Comparison of ENCODE assay signal across 39 cellular contexts in the genomic region with DNA sequence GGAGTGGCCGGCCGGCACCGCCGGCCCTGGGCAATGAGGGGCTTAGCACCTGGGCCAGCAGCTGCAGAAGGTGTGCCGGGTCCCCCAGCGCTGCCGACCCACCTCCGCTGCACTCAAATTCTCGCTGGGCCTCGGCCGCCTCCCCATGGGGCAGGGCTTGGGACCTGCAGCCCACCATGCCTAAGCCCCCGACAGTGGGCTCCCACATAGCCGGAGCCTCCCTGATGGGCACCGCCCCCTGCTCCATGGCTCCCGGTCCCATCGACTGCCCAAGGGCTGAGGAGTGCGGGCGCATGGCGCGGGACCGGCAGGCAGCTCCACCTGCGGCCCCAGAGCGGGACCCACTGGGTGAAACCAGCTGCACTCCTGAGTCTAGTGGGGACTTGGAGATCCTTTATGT. TPM values are rescaled to one million over a fixed set of nuclear protein-coding genes. Genes with fewer than 3 reads are reported as not detected.
"Had no signal": no experiment of that assay in that cellular context is flagged by ENCODE, and none has a peak within 500 bp of the region (broad histone marks: within the 10 kb centered on the region; RNA-seq: fewer than 3 reads in every experiment).

No MANE protein-coding gene starts in this region.

- H3K4me1 ChIP-seq: adrenal gland, ascending aorta, body of pancreas had no signal

- H3K27ac ChIP-seq: adrenal gland, ascending aorta, body of pancreas, brain microvascular endothelial cell, cardiac muscle cell had no signal

- DNase-seq: activated effector memory CD4-positive, alpha-beta T cell treated with anti-CD3 and anti-CD28 coated beads, Interleukin-2, amount 50 U/mL, for 16 hours; activated effector memory CD4-positive, alpha-beta T cell treated with Interleukin-2 at 50 U/mL for 16 hours; activated gamma-delta T cell; activated gamma-delta T cell treated with Interleukin-2 at 50 U/mL for 16 hours; activated naive CD4-positive, alpha-beta T cell; activated naive CD4-positive, alpha-beta T cell treated with anti-CD3 and anti-CD28 coated beads for 36 hours; activated naive CD4-positive, alpha-beta T cell treated with anti-CD3 and anti-CD28 coated beads, Interleukin-2, amount 10 ng/mL, durations not matched to agents 7 days and 5 days; activated naive CD4-positive, alpha-beta T cell treated with anti-CD3 and anti-CD28 coated beads, Interleukin-2, amount 50 U/mL, for 16 hours; activated naive CD4-positive, alpha-beta T cell treated with Interleukin-2 at 50 U/mL for 16 hours; activated naive CD8-positive, alpha-beta T cell treated with anti-CD3 and anti-CD28 coated beads for 36 hours; activated naive CD8-positive, alpha-beta T cell treated with anti-CD3 and anti-CD28 coated beads, Interleukin-2, amount 10 ng/mL, durations not matched to agents 7 days and 5 days; activated naive CD8-positive, alpha-beta T cell treated with anti-CD3 and anti-CD28 coated beads, Interleukin-2, amount 50 U/mL, for 24 hours; activated T-cell treated with anti-CD3 and anti-CD28 coated beads, Interleukin-2, amount 50 U/mL, for 1 hour; activated T-cell treated with anti-CD3 and anti-CD28 coated beads, Interleukin-2, amount 50 U/mL, for 24 hours; activated T-cell treated with anti-CD3 and anti-CD28 coated beads, Interleukin-2, amount 50 U/mL, for 4 hours; activated T-cell treated with anti-CD3 and anti-CD28 coated beads, Interleukin-2, amount 50 U/mL, for 48 hours; activated T-cell treated with anti-CD3 and anti-CD28 coated beads, Interleukin-2, amount 50 U/mL, for 72 hours; adrenal gland; amniotic stem cell; amygdala; anterior cingulate cortex; aorta; body of pancreas; brain microvascular endothelial cell; caudate nucleus; central memory CD4-positive, alpha-beta T cell; cerebellar nuclear complex had no signal

- H3K36me3 ChIP-seq: adrenal gland, ascending aorta, brain microvascular endothelial cell, cardiac muscle cell had no signal

- H3K27me3 ChIP-seq: adrenal gland, ascending aorta, body of pancreas, brain microvascular endothelial cell, cardiac muscle cell had no signal

- ATAC-seq: activated naive CD4-positive, alpha-beta T cell treated with anti-CD3 and anti-CD28 coated beads, Interleukin-2, amount 50 U/mL, for 72 hours; activated naive CD8-positive, alpha-beta T cell treated with anti-CD3 and anti-CD28 coated beads, Interleukin-2, amount 50 U/mL, for 24 hours; activated T-cell treated with anti-CD3 and anti-CD28 coated beads, Interleukin-2, amount 50 U/mL, for 4 hours; activated T-cell treated with anti-CD3 and anti-CD28 coated beads, Interleukin-2, amount 50 U/mL, for 72 hours; activated T-helper 17 cell treated with anti-CD3 and anti-CD28 coated beads, Interleukin-2, amount 50 U/mL, for 72 hours; body of pancreas had no signal

- H3K4me3 ChIP-seq: adrenal gland, ascending aorta, body of pancreas, cardiac muscle cell had no signal

RNA-seq across cellular contexts. Expression of gene SPINT4, which starts 13.8 kb away (rescaled TPM):
- total RNA-seq: activated naive CD4-positive, alpha-beta T cell treated with anti-CD3 and anti-CD28 coated beads for 36 hours; activated naive CD4-positive, alpha-beta T cell treated with anti-CD3 and anti-CD28 coated beads, Interleukin-2, amount 50 U/mL, for 72 hours; activated naive CD8-positive, alpha-beta T cell treated with anti-CD3 and anti-CD28 coated beads for 36 hours; activated naive CD8-positive, alpha-beta T cell treated with anti-CD3 and anti-CD28 coated beads, Interleukin-2, amount 10 ng/mL, durations not matched to agents 7 days and 5 days; activated T-cell treated with anti-CD3 and anti-CD28 coated beads, Interleukin-2, amount 50 U/mL, for 4 hours; activated T-cell treated with anti-CD3 and anti-CD28 coated beads, Interleukin-2, amount 50 U/mL, for 72 hours; activated T-helper 1 cell treated with anti-CD3 and anti-CD28 coated beads, Interleukin-12 subunit alpha, Interleukin-12 subunit beta, Interleukin-2, Interleukin-4 antibody, amounts not matched to agents 30 ng/mL and 10 ng/mL and 1 ng/mL, durations not matched to agents 14 hours and 24 hours and 36 hours; activated T-helper 17 cell treated with anti-CD3 and anti-CD28 coated beads, Interleukin-2, amount 50 U/mL, for 72 hours; activated T-helper 2 cell treated with anti-CD3 and anti-CD28 coated beads, Interferon-gamma antibody, Interleukin-2, Interleukin-4, amounts not matched to agents 10 μg/mL and 5 μg/mL and 100 μg/mL, durations not matched to agents 14 hours and 24 hours and 36 hours; adrenal gland; aorta; ascending aorta; astrocyte; body of pancreas; bronchial epithelial cell; cardiac muscle cell; cardiac septum; cerebellum; chondrocyte had no signal
- polyA plus RNA-seq: adipose tissue, adrenal gland, aorta, cardiac muscle cell had no signal

RNA-seq across cellular contexts. Expression of gene WFDC10B, which starts 31.2 kb away (rescaled TPM):
- total RNA-seq: activated naive CD4-positive, alpha-beta T cell treated with anti-CD3 and anti-CD28 coated beads for 36 hours; activated naive CD4-positive, alpha-beta T cell treated with anti-CD3 and anti-CD28 coated beads, Interleukin-2, amount 50 U/mL, for 72 hours; activated naive CD8-positive, alpha-beta T cell treated with anti-CD3 and anti-CD28 coated beads for 36 hours; activated naive CD8-positive, alpha-beta T cell treated with anti-CD3 and anti-CD28 coated beads, Interleukin-2, amount 10 ng/mL, durations not matched to agents 7 days and 5 days; activated T-cell treated with anti-CD3 and anti-CD28 coated beads, Interleukin-2, amount 50 U/mL, for 4 hours; activated T-cell treated with anti-CD3 and anti-CD28 coated beads, Interleukin-2, amount 50 U/mL, for 72 hours; activated T-helper 1 cell treated with anti-CD3 and anti-CD28 coated beads, Interleukin-12 subunit alpha, Interleukin-12 subunit beta, Interleukin-2, Interleukin-4 antibody, amounts not matched to agents 30 ng/mL and 10 ng/mL and 1 ng/mL, durations not matched to agents 14 hours and 24 hours and 36 hours; activated T-helper 17 cell treated with anti-CD3 and anti-CD28 coated beads, Interleukin-2, amount 50 U/mL, for 72 hours; activated T-helper 2 cell treated with anti-CD3 and anti-CD28 coated beads, Interferon-gamma antibody, Interleukin-2, Interleukin-4, amounts not matched to agents 10 μg/mL and 5 μg/mL and 100 μg/mL, durations not matched to agents 14 hours and 24 hours and 36 hours; adrenal gland; aorta; ascending aorta; astrocyte; body of pancreas; bronchial epithelial cell; cardiac muscle cell; cardiac septum; cerebellum; chondrocyte had no signal
- polyA plus RNA-seq: adipose tissue, adrenal gland, cardiac muscle cell had no signal

RNA-seq across cellular contexts. Expression of gene WFDC13, which starts 34.1 kb away (rescaled TPM):
- total RNA-seq: activated naive CD4-positive, alpha-beta T cell treated with anti-CD3 and anti-CD28 coated beads for 36 hours; activated naive CD4-positive, alpha-beta T cell treated with anti-CD3 and anti-CD28 coated beads, Interleukin-2, amount 50 U/mL, for 72 hours; activated naive CD8-positive, alpha-beta T cell treated with anti-CD3 and anti-CD28 coated beads for 36 hours; activated naive CD8-positive, alpha-beta T cell treated with anti-CD3 and anti-CD28 coated beads, Interleukin-2, amount 10 ng/mL, durations not matched to agents 7 days and 5 days; activated T-cell treated with anti-CD3 and anti-CD28 coated beads, Interleukin-2, amount 50 U/mL, for 4 hours; activated T-cell treated with anti-CD3 and anti-CD28 coated beads, Interleukin-2, amount 50 U/mL, for 72 hours; activated T-helper 1 cell treated with anti-CD3 and anti-CD28 coated beads, Interleukin-12 subunit alpha, Interleukin-12 subunit beta, Interleukin-2, Interleukin-4 antibody, amounts not matched to agents 30 ng/mL and 10 ng/mL and 1 ng/mL, durations not matched to agents 14 hours and 24 hours and 36 hours; activated T-helper 17 cell treated with anti-CD3 and anti-CD28 coated beads, Interleukin-2, amount 50 U/mL, for 72 hours; activated T-helper 2 cell treated with anti-CD3 and anti-CD28 coated beads, Interferon-gamma antibody, Interleukin-2, Interleukin-4, amounts not matched to agents 10 μg/mL and 5 μg/mL and 100 μg/mL, durations not matched to agents 14 hours and 24 hours and 36 hours; adrenal gland; aorta; ascending aorta; astrocyte; body of pancreas; bronchial epithelial cell; cardiac muscle cell; cardiac septum; cerebellum; chondrocyte had no signal
- polyA plus RNA-seq: adipose tissue, adrenal gland, aorta, cardiac muscle cell had no signal

RNA-seq across cellular contexts. Expression of gene WFDC3, which starts 55.7 kb away (rescaled TPM):
- total RNA-seq: activated naive CD4-positive, alpha-beta T cell treated with anti-CD3 and anti-CD28 coated beads for 36 hours; activated naive CD8-positive, alpha-beta T cell treated with anti-CD3 and anti-CD28 coated beads for 36 hours; activated naive CD8-positive, alpha-beta T cell treated with anti-CD3 and anti-CD28 coated beads, Interleukin-2, amount 10 ng/mL, durations not matched to agents 7 days and 5 days; activated T-cell treated with anti-CD3 and anti-CD28 coated beads, Interleukin-2, amount 50 U/mL, for 4 hours; activated T-helper 1 cell treated with anti-CD3 and anti-CD28 coated beads, Interleukin-12 subunit alpha, Interleukin-12 subunit beta, Interleukin-2, Interleukin-4 antibody, amounts not matched to agents 30 ng/mL and 10 ng/mL and 1 ng/mL, durations not matched to agents 14 hours and 24 hours and 36 hours; activated T-helper 17 cell treated with anti-CD3 and anti-CD28 coated beads, Interleukin-2, amount 50 U/mL, for 72 hours; activated T-helper 2 cell treated with anti-CD3 and anti-CD28 coated beads, Interferon-gamma antibody, Interleukin-2, Interleukin-4, amounts not matched to agents 10 μg/mL and 5 μg/mL and 100 μg/mL, durations not matched to agents 14 hours and 24 hours and 36 hours; ascending aorta; body of pancreas; bronchial epithelial cell; cardiac muscle cell had no signal
